In the genomic region with DNA sequence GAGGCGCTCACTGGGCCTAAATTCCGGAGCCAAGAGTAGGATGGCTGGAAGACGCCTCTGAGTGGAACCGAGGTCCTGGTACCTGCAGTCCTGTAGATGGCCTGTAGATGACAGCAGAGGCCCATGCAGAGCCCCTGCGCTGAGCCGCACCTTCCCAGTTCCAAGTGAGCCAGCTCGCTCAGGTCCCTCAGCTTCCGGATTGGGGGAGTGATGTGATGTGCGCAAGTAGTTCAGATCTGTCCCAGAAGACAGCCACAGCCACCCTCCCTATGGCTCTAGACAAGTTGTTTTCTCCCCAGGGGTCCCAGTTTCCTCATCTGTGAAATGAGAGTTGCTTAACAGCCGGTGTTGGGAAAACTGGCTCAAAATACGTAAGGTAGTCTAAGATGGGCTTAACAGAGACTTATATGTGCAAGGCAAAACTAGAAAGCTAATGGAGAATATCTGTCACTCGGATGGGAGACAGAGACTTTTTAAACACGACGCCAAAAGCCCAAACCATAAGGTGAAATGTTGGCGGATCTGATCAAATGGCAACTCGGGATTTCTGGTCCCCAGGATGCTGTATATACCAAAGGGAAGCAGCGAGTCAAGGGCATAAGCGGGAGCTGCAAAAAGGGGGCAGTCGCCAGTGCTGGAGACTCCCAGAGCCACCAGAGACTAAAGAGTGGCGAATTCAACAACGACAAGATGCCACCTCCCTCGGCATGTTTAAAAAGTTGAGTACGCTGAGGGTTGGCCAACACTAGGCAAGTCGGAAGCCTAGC, we compare ENCODE assay signal across 8 cellular contexts. TPM values are rescaled to one million over a fixed set of nuclear protein-coding genes. Genes with fewer than 3 reads are reported as not detected.
DNase-seq lines count a peak whose midpoint lies in the region; ATAC-seq and TF ChIP-seq lines count a peak whose summit lies in the region.

No MANE protein-coding gene starts in this region.

- peak overlapping the region; percentile 93 for H3K4me2 ChIP-seq in hepatocyte

- no peaks in the 10 kb centered on the region for H3K9me2 ChIP-seq in hepatocyte (replicated peaks; ENCODE audit: insufficient read depth)

- TF ChIP-seq CTCF in hepatocyte (IDR thresholded peaks at IDR 0.05; ENCODE audit: poor library complexity): peak; percentile 98

- H4K20me1 ChIP-seq in hepatocyte (ENCODE audit: insufficient read depth, poor library complexity, severe bottlenecking): no peaks in the 10 kb centered on the region

- WGBS in hepatocyte (ENCODE audit: low lambda C conversion rate, missing lambda C conversion rate): 4% methylated on average over 24 of the region's 24 CpGs

- H3K27me3 ChIP-seq in hepatocyte: no peaks in the 10 kb centered on the region

- ATAC-seq in HG02642 (IDR thresholded peaks at IDR 0.05; ENCODE audit: poor library complexity, unreplicated experiment): peak; percentile 28
- no peak for ATAC-seq in HG03039 (IDR thresholded peaks at IDR 0.05; ENCODE audit: unreplicated experiment)

- peak overlapping the region; percentile 59 for H3K4me3 ChIP-seq in hepatocyte

- peaks cover 27% of the 10 kb centered on the region for H3K4me1 ChIP-seq in hepatocyte (ENCODE audit: insufficient read depth)

- H3K36me3 ChIP-seq in hepatocyte (replicated peaks; ENCODE audit: insufficient read depth, low read depth): no peaks in the 10 kb centered on the region

- H2AFZ ChIP-seq in hepatocyte: peak overlapping the region; percentile 77

- peak overlapping the region; percentile 69 for H3K27ac ChIP-seq in hepatocyte

- H3K9me3 ChIP-seq in hepatocyte (ENCODE audit: low read depth): no peaks in the 10 kb centered on the region

- DNase-seq in GM03348 (ENCODE audit: low spot score) (peak; percentile 91), NCI-H2029 treated with DMSO at 0.1 percent for 48 hours (lab: John Stamatoyannopoulos, UW) (peak; percentile 37), T1000 (lab: John Stamatoyannopoulos, UW) (peak; percentile 80), astrocyte of the hippocampus (ENCODE audit: low read depth, low spot score) (peak; percentile 92), hepatocyte (ENCODE audit: low spot score) (peak; percentile 95), putamen (ENCODE audit: low spot score) (peak; percentile 84)

- peaks cover 36% of the 10 kb centered on the region for H3K79me2 ChIP-seq in hepatocyte

RNA-seq across cellular contexts. Expression of a gene that starts 0.8 kb away (rescaled TPM):
- 40.5 and 43.0 TPM in 2 replicates for total RNA-seq in hepatocyte
- polyA plus RNA-seq in hepatocyte: 40.9 and 43.1 TPM in 2 replicates

RNA-seq across cellular contexts. Expression of a gene that starts 4.6 kb away (rescaled TPM):
- total RNA-seq in hepatocyte: 4.0 and 5.9 TPM in 2 replicates
- 9.0 and 15.3 TPM in 2 replicates for polyA plus RNA-seq in hepatocyte

RNA-seq across cellular contexts. Expression of a gene that starts 46.9 kb away (rescaled TPM):
- total RNA-seq in hepatocyte: 18.5 and 18.6 TPM in 2 replicates
- 21.8 and 27.2 TPM in 2 replicates for polyA plus RNA-seq in hepatocyte

RNA-seq across cellular contexts. Expression of a gene that starts 48.6 kb away (rescaled TPM):
- total RNA-seq in hepatocyte: 4.7 and 5.6 TPM in 2 replicates
- 2.9 and 6.1 TPM in 2 replicates for polyA plus RNA-seq in hepatocyte

RNA-seq across cellular contexts. Expression of a gene that starts 58.5 kb away (rescaled TPM):
- total RNA-seq in hepatocyte: 0.77 and 0.88 TPM in 2 replicates
- 1.6 and 1.9 TPM in 2 replicates for polyA plus RNA-seq in hepatocyte

Comparison
In these comparisons a context has a peak if more than half of its experiments do, and no peak if none do; other contexts are left out.
1. DNase-seq: peak in every context shown above with its lines; median percentile 95 in hepatocyte; 92 in astrocyte of the hippocampus; 91 in GM03348; 84 in putamen; 80 in T1000; 37 in NCI-H2029 treated with DMSO at 0.1 percent for 48 hours.